ENCODE assay signal across 1 cellular context in genomic region chr3:111861396-111861795, GRCh38.
TF ChIP-seq lines count a peak whose summit lies in the region.

No MANE protein-coding gene starts in this region.

TF ChIP-seq in HCT116, 20 proteins besides CTCF, POLR2A, EP300 and RAD21 (continued from another document):
- TF ChIP-seq CBX3 (IDR thresholded peaks at IDR 0.05; ENCODE audit: low read depth) = no peak
- TF ChIP-seq SIN3A (IDR thresholded peaks at IDR 0.05; ENCODE audit: low read depth) = no peak
- TF ChIP-seq POLR2AphosphoS5 (IDR thresholded peaks at IDR 0.05; ENCODE audit: low read depth, low read length) = no peak
- TF ChIP-seq ZNF274 (IDR thresholded peaks at IDR 0.05; ENCODE audit: low read depth, low read length) = no peak
- TF ChIP-seq ZBTB33 (IDR thresholded peaks at IDR 0.05; ENCODE audit: extremely low read depth, insufficient replicate concordance, low read length) = no peak
- no peak for TF ChIP-seq EZH2phosphoT487 (IDR thresholded peaks at IDR 0.05; ENCODE audit: borderline replicate concordance)
- no peak for TF ChIP-seq MAX (IDR thresholded peaks at IDR 0.05)
- no peak for TF ChIP-seq EGR1 (IDR thresholded peaks at IDR 0.05; ENCODE audit: low read depth)
